In the genomic region with DNA sequence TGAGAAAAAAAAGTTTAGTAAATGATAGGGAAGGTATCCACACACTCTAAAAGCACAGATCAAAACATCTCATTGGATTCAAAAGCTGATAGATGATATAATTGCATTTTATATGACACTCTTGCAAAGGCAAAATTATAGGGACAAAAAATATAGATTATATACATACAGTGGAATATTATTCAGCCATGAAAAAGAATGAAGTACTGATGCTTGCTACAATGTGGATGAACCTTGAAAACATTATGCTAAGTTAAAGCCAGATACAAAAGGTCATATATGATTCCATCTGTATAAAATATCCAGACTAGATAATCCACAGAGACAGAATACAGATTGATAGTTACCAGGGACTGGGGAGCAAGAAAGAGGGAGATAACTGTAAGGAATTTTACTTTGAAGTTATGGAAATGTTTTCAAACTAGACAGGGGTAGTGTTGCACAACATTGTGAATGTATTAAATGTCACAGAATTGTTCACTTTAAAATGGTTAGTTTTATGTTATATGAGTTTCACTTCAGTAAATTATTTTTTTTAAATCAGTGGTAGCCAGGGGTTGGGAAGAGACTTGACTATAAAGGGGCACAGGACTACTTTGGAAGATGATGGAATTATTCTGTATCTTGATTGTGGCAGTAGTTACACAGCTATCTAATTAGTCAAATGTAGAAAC, we compare ENCODE assay signal across 1 cellular context.
TF ChIP-seq lines count a peak whose summit lies in the region.

No MANE protein-coding gene starts in this region.

TF ChIP-seq in HepG2, 621 proteins besides CTCF, POLR2A, EP300 and RAD21:
- no peak for TF ChIP-seq THAP11 (CRISPR knock-in tag; IDR thresholded peaks at IDR 0.05)
- peak; percentile 63 for TF ChIP-seq CEBPB (IDR thresholded peaks at IDR 0.05; ENCODE audit: borderline replicate concordance, low read depth, low read length)
- TF ChIP-seq CEBPG (CRISPR knock-in tag; IDR thresholded peaks at IDR 0.05), result peak; percentile 49; the same call in 1 of the 2 replicates
- TF ChIP-seq ZNF24 (IDR thresholded peaks at IDR 0.05), result peak; percentile 80; the same call in 1 of the 2 replicates
- peak; percentile 47; the same call in 1 of the 2 replicates for TF ChIP-seq RCOR2 (CRISPR knock-in tag; IDR thresholded peaks at IDR 0.05)
